8 cellular contexts compared by ENCODE assay signal in the genomic region with DNA sequence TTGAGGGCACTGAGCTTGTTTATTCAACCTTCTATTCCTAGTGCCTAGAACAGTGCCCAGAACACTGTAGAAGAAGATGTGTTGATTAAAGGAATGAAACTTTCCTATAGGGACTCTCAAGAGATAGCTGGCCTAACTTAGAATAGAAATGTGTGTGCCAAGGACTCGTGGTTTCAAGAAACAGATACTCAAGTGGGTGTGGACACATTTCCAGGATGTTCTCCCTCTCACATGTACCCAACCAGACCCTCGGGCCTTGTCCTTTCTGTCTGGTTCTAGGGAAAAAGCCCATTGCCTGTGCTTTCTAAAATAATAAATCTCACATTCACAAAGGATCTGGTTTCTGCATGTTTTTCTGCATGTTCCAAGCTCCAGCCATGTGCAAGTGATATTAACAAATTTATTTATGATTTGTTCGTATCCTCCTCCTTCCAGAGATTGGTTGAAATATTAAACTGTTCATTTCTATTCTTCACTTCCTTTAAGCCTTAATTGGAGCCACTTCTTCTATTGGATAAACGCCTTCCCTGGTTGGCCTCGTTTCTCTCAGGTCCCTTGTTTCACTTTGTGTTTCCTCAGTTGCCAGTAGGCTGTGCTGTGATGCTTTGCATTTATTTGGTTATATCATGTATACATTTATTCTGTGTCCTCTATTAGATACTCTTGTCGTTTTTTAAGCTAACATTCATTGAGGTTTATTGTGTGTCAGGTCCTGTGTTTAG.
DNase-seq lines count a peak whose midpoint lies in the region; ATAC-seq and TF ChIP-seq lines count a peak whose summit lies in the region.

No MANE protein-coding gene starts in this region.

- DNase-seq in NCI-H146 (lab: John Stamatoyannopoulos, UW) (peak; percentile 29), NCI-H146 treated with DMSO at 0.1 percent for 48 hours (lab: John Stamatoyannopoulos, UW; ENCODE audit: unreplicated experiment) (no peak), NCI-H1694 (lab: John Stamatoyannopoulos, UW) (peak; percentile 37), foreskin fibroblast (peak; percentile 75 to 88), OCI-M2 (lab: John Stamatoyannopoulos, UW; ENCODE audit: unreplicated experiment) (no peak), KG1 (lab: John Stamatoyannopoulos, UW) (no peak)
- peak; percentile 55 for DNase-seq in activated CD8-positive, alpha-beta T cell treated with anti-CD3 and anti-CD28 coated beads for 36 hours

- no peak overlapping the region for H3K4me3 ChIP-seq in foreskin fibroblast (ENCODE audit: low read depth in 1 of 2, low read length in 2 of 2)
- H3K4me3 ChIP-seq in parathyroid adenoma (ENCODE audit: low read depth, low read length) = no peak overlapping the region

- peak; percentile 80 for ATAC-seq in activated CD8-positive, alpha-beta T cell treated with anti-CD3 and anti-CD28 coated beads for 36 hours

- POLR2A ChIA-PET in activated CD8-positive, alpha-beta T cell treated with anti-CD3 and anti-CD28 coated beads for 36 hours (lab: Charles Lee) = interaction anchor here (1.6 to 2.6 kb wide), 4 partner anchors 17 to 335 kb away, joined by 5 to 10 read pairs (median 8); no protein-coding TSS in a partner anchor

- no peaks in the 10 kb centered on the region for H3K9me3 ChIP-seq in parathyroid adenoma (ENCODE audit: control insufficient read depth, low read length)

- no peaks in the 10 kb centered on the region for H3K36me3 ChIP-seq in parathyroid adenoma (ENCODE audit: control insufficient read depth, insufficient read depth, low read length)

- CTCF ChIA-PET in activated CD8-positive, alpha-beta T cell treated with anti-CD3 and anti-CD28 coated beads for 36 hours (lab: Charles Lee) = interaction anchor here (0.6 to 7.0 kb wide), 32 partner anchors 8 to 780 kb away, joined by 3 to 152 read pairs (median 4); partner anchors contain the start of gene SOCS2

- no peak overlapping the region for H3K9ac ChIP-seq in parathyroid adenoma

- peak; percentile 55 for TF ChIP-seq CTCF in activated CD8-positive, alpha-beta T cell treated with anti-CD3 and anti-CD28 coated beads for 36 hours (IDR thresholded peaks at IDR 0.05)
- TF ChIP-seq CTCF in foreskin fibroblast (IDR thresholded peaks at IDR 0.05; ENCODE audit: low read depth, low read length) = peak; percentile 56
- peak; percentile 71 for TF ChIP-seq CTCF in parathyroid adenoma (IDR thresholded peaks at IDR 0.05)

- H3K36me3 Mint-ChIP-seq in activated CD8-positive, alpha-beta T cell treated with anti-CD3 and anti-CD28 coated beads for 36 hours (ENCODE audit: low read depth) = peaks cover 1% of the 10 kb centered on the region

- H3K4me2 ChIP-seq in parathyroid adenoma (ENCODE audit: low read length) = no peak overlapping the region

- H3K27ac ChIP-seq in parathyroid adenoma = peak overlapping the region; percentile 77

- H3K9me3 Mint-ChIP-seq in activated CD8-positive, alpha-beta T cell treated with anti-CD3 and anti-CD28 coated beads for 36 hours = no peaks in the 10 kb centered on the region

- peaks cover 38% of the 10 kb centered on the region for H3K4me1 Mint-ChIP-seq in activated CD8-positive, alpha-beta T cell treated with anti-CD3 and anti-CD28 coated beads for 36 hours (ENCODE audit: low read depth)

- no peak overlapping the region for H3K27ac Mint-ChIP-seq in activated CD8-positive, alpha-beta T cell treated with anti-CD3 and anti-CD28 coated beads for 36 hours

- intact Hi-C loops in activated CD8-positive, alpha-beta T cell treated with anti-CD3 and anti-CD28 coated beads for 36 hours (cut with micrococcal nuclease) = loop anchor here (5.0 kb wide), 2 partner anchors 210 to 335 kb away; no protein-coding TSS in a partner anchor

- peaks cover 29% of the 10 kb centered on the region for H3K79me2 ChIP-seq in parathyroid adenoma

- H3K4me3 Mint-ChIP-seq in activated CD8-positive, alpha-beta T cell treated with anti-CD3 and anti-CD28 coated beads for 36 hours = no peak overlapping the region

- peaks cover 23% of the 10 kb centered on the region for H3K4me1 ChIP-seq in parathyroid adenoma

- H2AFZ ChIP-seq in parathyroid adenoma = peak overlapping the region; percentile 3

- H3K27me3 ChIP-seq in parathyroid adenoma (ENCODE audit: control insufficient read depth, insufficient read depth, low read length) = no peaks in the 10 kb centered on the region

- H3K27me3 Mint-ChIP-seq in activated CD8-positive, alpha-beta T cell treated with anti-CD3 and anti-CD28 coated beads for 36 hours = no peaks in the 10 kb centered on the region

Comparison
In these comparisons a context has a peak if more than half of its experiments do, and no peak if none do; other contexts are left out.
1. DNase-seq: peak in NCI-H146 (single experiment), NCI-H1694 (single experiment), activated CD8-positive, alpha-beta T cell treated with anti-CD3 and anti-CD28 coated beads for 36 hours (single experiment) and foreskin fibroblast (2 of 2); none in NCI-H146 treated with DMSO at 0.1 percent for 48 hours (single experiment), OCI-M2 (single experiment) and KG1 (single experiment).
2. Peak in every context shown above with its lines, with median percentiles within 50 percentile points of each other: CTCF ChIP-seq.